Comparison of ENCODE assay signal across 6 cellular contexts in the genomic region with DNA sequence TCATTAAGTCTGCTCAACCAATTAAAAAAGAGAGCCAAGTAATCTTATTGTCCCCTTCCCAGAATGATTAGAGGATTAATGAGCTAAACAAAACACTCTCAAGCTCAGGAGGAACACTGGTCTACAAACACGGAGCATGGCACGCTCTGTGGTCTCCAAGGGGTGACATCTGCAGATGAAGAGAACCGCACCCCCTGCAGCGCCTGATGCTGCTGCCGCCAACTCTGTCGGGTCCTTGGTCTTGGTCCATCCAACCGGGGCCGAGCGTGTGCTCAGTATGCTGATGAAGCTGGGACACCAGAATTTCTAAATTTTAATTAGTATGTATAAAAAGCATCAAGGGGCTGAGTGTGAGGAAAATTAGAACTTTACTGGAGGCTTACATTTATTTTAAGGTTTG.
"Had no signal": no experiment of that assay in that cellular context is flagged by ENCODE, and none has a peak within 500 bp of the region (broad histone marks: within the 10 kb centered on the region; RNA-seq: fewer than 3 reads in every experiment).

No MANE protein-coding gene starts in this region.

- H3K9me3 ChIP-seq: HAP-1 had no signal

- H3K36me3 ChIP-seq: HAP-1 had no signal

- DNase-seq: GOT3, H7, HFFc6, IMR-90 had no signal

- H3K4me3 ChIP-seq: HAP-1, K562 had no signal
